Comparison of ENCODE assay signal across 3 cellular contexts in genomic region chr4:3293410-3294391, GRCh38.
TF ChIP-seq lines count a peak whose summit lies in the region.

No MANE protein-coding gene starts in this region.

TF ChIP-seq in A549, 52 proteins besides CTCF, POLR2A, EP300 and RAD21:
- no peak for TF ChIP-seq KDM5A (IDR thresholded peaks at IDR 0.05)
- no peak for TF ChIP-seq EHF (CRISPR knock-in tag; IDR thresholded peaks at IDR 0.05)
- TF ChIP-seq ZSCAN20 (CRISPR knock-in tag; IDR thresholded peaks at IDR 0.05): no peak
- no peak for TF ChIP-seq HEYL (CRISPR knock-in tag; IDR thresholded peaks at IDR 0.05)
- TF ChIP-seq TP53 (CRISPR knock-in tag; IDR thresholded peaks at IDR 0.05): no peak
- no peak for TF ChIP-seq HOXB5 (CRISPR knock-in tag; IDR thresholded peaks at IDR 0.05)
- no peak for TF ChIP-seq USF2 (IDR thresholded peaks at IDR 0.05)
- no peak for TF ChIP-seq PHF8 (IDR thresholded peaks at IDR 0.05; ENCODE audit: borderline replicate concordance, low read depth)
- no peak for TF ChIP-seq RCOR1 (IDR thresholded peaks at IDR 0.05; ENCODE audit: low read depth, low read length)
- no peak for TF ChIP-seq CHD4 (IDR thresholded peaks at IDR 0.05; ENCODE audit: borderline replicate concordance)

TF ChIP-seq in GM12878, 131 proteins besides CTCF, POLR2A, EP300 and RAD21:
- TF ChIP-seq RUNX3 (IDR thresholded peaks at IDR 0.05; ENCODE audit: low read length): no peak

TF ChIP-seq in liver, 16 proteins besides CTCF, POLR2A, EP300 and RAD21:
- TF ChIP-seq HNF4A (conservative IDR thresholded peaks at IDR 0.05) (no peak), ZBTB33 (IDR thresholded peaks at IDR 0.05) (no peak), YY1 (IDR thresholded peaks at IDR 0.05) (no peak), ATF3 (IDR thresholded peaks at IDR 0.05) (no peak)
